ENCODE assay signal across 21 cellular contexts in genomic region chr7:111103136-111103535, GRCh38. TPM values are rescaled to one million over a fixed set of nuclear protein-coding genes. Genes with fewer than 3 reads are reported as not detected.
"Had no signal": no experiment of that assay in that cellular context is flagged by ENCODE, and none has a peak within 500 bp of the region (broad histone marks: within the 10 kb centered on the region; RNA-seq: fewer than 3 reads in every experiment).

No MANE protein-coding gene starts in this region.

- H3K36me3 ChIP-seq: heart right ventricle, thyroid gland, WERI-Rb-1 had no signal

- H3K27me3 Mint-ChIP-seq: activated T-helper 17 cell treated with anti-CD3 and anti-CD28 coated beads, Interleukin-2, amount 50 U/mL, for 72 hours; memory B cell had no signal

- H3K9me3 Mint-ChIP-seq: activated T-helper 17 cell treated with anti-CD3 and anti-CD28 coated beads, Interleukin-2, amount 50 U/mL, for 72 hours; memory B cell; T-helper 2 cell treated with Interferon-gamma antibody and Interleukin-4, amounts not matched to agents 5 μg/mL and 100 μg/mL, for 36 hours had no signal

- H3K4me3 Mint-ChIP-seq: activated T-helper 17 cell treated with anti-CD3 and anti-CD28 coated beads, Interleukin-2, amount 50 U/mL, for 72 hours; T-helper 2 cell treated with Interferon-gamma antibody and Interleukin-4, amounts not matched to agents 5 μg/mL and 100 μg/mL, for 36 hours had no signal

- ATAC-seq: heart right ventricle, left colon had no signal

- H3K27me3 ChIP-seq: heart right ventricle, thyroid gland had no signal

- H3K4me3 ChIP-seq: heart right ventricle, thyroid gland had no signal

- DNase-seq: activated CD4-positive, alpha-beta T cell treated with anti-CD3 and anti-CD28 coated beads, Interleukin-2, amount 50 U/mL, for 4 hours; activated CD4-positive, CD25-positive, alpha-beta regulatory T cell treated with anti-CD3 and anti-CD28 coated beads, Interleukin-2, amount 50 U/mL, for 72 hours; activated naive CD4-positive, alpha-beta T cell; central memory CD4-positive, alpha-beta T cell; dermis blood vessel endothelial cell; effector CD8-positive, alpha-beta T cell; erythroblast; foreskin fibroblast; heart right ventricle; islet precursor cell; left colon; posterior cingulate gyrus; stimulated activated CD4-positive, alpha-beta T cell treated with anti-CD3 and anti-CD28 coated beads, Interleukin-2, amount 100 ng/mL, for 48 hours; stimulated activated CD8-positive, alpha-beta memory T cell treated with anti-CD3 and anti-CD28 coated beads, Interleukin-4, amount 100 ng/mL, for 48 hours; stimulated activated naive CD4-positive, alpha-beta T cell; substantia nigra; thyroid gland; WERI-Rb-1 had no signal

- H3K36me3 Mint-ChIP-seq: memory B cell had no signal

- H3K27ac ChIP-seq: heart right ventricle, thyroid gland, WERI-Rb-1 had no signal

- H3K9me3 ChIP-seq: heart right ventricle, thyroid gland had no signal

- H3K27ac Mint-ChIP-seq: activated T-helper 17 cell treated with anti-CD3 and anti-CD28 coated beads, Interleukin-2, amount 50 U/mL, for 72 hours; T-helper 2 cell treated with Interferon-gamma antibody and Interleukin-4, amounts not matched to agents 5 μg/mL and 100 μg/mL, for 36 hours had no signal

RNA-seq across cellular contexts. Expression of gene LRRN3, which starts 12.2 kb away (rescaled TPM):
- total RNA-seq: dermis blood vessel endothelial cell had no signal
